In genomic region chr1:156065212-156065611, GRCh38 we compare ENCODE assay signal across 1 cellular context.
TF ChIP-seq lines count a peak whose summit lies in the region.

No MANE protein-coding gene starts in this region.

TF ChIP-seq in WTC11, 78 proteins besides CTCF, POLR2A, EP300 and RAD21 (continued from another document):
- TF ChIP-seq ARID4B (CRISPR knock-in tag; IDR thresholded peaks at IDR 0.05; ENCODE audit: borderline replicate concordance) = no peak
- TF ChIP-seq ZNF532 (CRISPR knock-in tag; IDR thresholded peaks at IDR 0.05; ENCODE audit: borderline replicate concordance) = no peak
- no peak for TF ChIP-seq ZNF396 (CRISPR knock-in tag; IDR thresholded peaks at IDR 0.05; ENCODE audit: borderline replicate concordance)
- TF ChIP-seq PRDM15 (CRISPR knock-in tag; IDR thresholded peaks at IDR 0.05) = no peak
TF ChIP-seq in WTC11: peak in this region for 0.
